Comparison of ENCODE assay signal across 16 cellular contexts in genomic region chr15:48555244-48555804, GRCh38.
DNase-seq lines count a peak whose midpoint lies in the region; ATAC-seq and TF ChIP-seq lines count a peak whose summit lies in the region.
"Had no signal": no experiment of that assay in that cellular context is flagged by ENCODE, and none has a peak within 500 bp of the region (broad histone marks: within the 10 kb centered on the region; RNA-seq: fewer than 3 reads in every experiment).

No MANE protein-coding gene starts in this region.

- DNase-seq in A172 (ENCODE audit: low spot score), result peak; percentile 59
- DNase-seq in HUDEP-2 (lab: John Stamatoyannopoulos, UW; ENCODE audit: unreplicated experiment in 76 of 76), result peak in 50 of 76 experiments; percentile 4 to 89 (median 56)
- peak; percentile 98 for DNase-seq in iris pigment epithelial cell (ENCODE audit: low read depth)
- DNase-seq in SIG-M5 (lab: John Stamatoyannopoulos, UW), result no peak
- DNase-seq in NCI-H69 (lab: John Stamatoyannopoulos, UW), result no peak
- no peak for DNase-seq in activated CD8-positive, alpha-beta memory T cell treated with anti-CD3 and anti-CD28 coated beads, Interleukin-2, amount 50 U/mL, for 48 hours
- DNase-seq: 8988T, GDM1, left cardiac atrium, NCI-H187 treated with DMSO at 0.1 percent for 48 hours, NCI-H524, PC-9 had no signal

- TF ChIP-seq CTCF in brain (conservative IDR thresholded peaks at IDR 0.05), result no peak

- H3K4me1 Mint-ChIP-seq in brain, result peaks cover 60% of the 10 kb centered on the region

- H3K9me3 Mint-ChIP-seq in brain, result peaks cover 0 to 2% (median 0%) of the 10 kb centered on the region in 5 experiments
- H3K9me3 Mint-ChIP-seq: activated naive CD4-positive, alpha-beta T cell treated with anti-CD3 and anti-CD28 coated beads, Interleukin-2, amount 50 U/mL, for 72 hours had no signal

- no peaks in the 10 kb centered on the region for H3K27me3 Mint-ChIP-seq in brain

- H3K36me3 Mint-ChIP-seq in brain, result no peaks in the 10 kb centered on the region
- H3K36me3 Mint-ChIP-seq: activated naive CD4-positive, alpha-beta T cell treated with anti-CD3 and anti-CD28 coated beads, Interleukin-2, amount 50 U/mL, for 72 hours had no signal

- H3K27ac Mint-ChIP-seq in brain, result peak overlapping the region in 3 of 5 experiments; percentile 22 to 73 (median 38)
- H3K27ac Mint-ChIP-seq: activated naive CD4-positive, alpha-beta T cell treated with anti-CD3 and anti-CD28 coated beads, Interleukin-2, amount 50 U/mL, for 72 hours had no signal

- no peak overlapping the region for H3K4me3 Mint-ChIP-seq in brain

- no peak for ATAC-seq in HG03175 (IDR thresholded peaks at IDR 0.05; ENCODE audit: unreplicated experiment)
- ATAC-seq: activated CD4-positive, CD25-positive, alpha-beta regulatory T cell treated with anti-CD3 and anti-CD28 coated beads, Interleukin-2, amount 50 U/mL, for 24 hours; activated naive CD4-positive, alpha-beta T cell treated with anti-CD3 and anti-CD28 coated beads, Interleukin-2, amount 50 U/mL, for 72 hours had no signal

Comparison
In these comparisons a context has a peak if more than half of its experiments do, and no peak if none do; other contexts are left out.
1. DNase-seq: peak in A172 (single experiment), HUDEP-2 (50 of 76) and iris pigment epithelial cell (single experiment); none in SIG-M5 (single experiment), NCI-H69 (single experiment) and activated CD8-positive, alpha-beta memory T cell treated with anti-CD3 and anti-CD28 coated beads, Interleukin-2, amount 50 U/mL, for 48 hours (single experiment).